Comparison of ENCODE assay signal across 8 cellular contexts in the genomic region with DNA sequence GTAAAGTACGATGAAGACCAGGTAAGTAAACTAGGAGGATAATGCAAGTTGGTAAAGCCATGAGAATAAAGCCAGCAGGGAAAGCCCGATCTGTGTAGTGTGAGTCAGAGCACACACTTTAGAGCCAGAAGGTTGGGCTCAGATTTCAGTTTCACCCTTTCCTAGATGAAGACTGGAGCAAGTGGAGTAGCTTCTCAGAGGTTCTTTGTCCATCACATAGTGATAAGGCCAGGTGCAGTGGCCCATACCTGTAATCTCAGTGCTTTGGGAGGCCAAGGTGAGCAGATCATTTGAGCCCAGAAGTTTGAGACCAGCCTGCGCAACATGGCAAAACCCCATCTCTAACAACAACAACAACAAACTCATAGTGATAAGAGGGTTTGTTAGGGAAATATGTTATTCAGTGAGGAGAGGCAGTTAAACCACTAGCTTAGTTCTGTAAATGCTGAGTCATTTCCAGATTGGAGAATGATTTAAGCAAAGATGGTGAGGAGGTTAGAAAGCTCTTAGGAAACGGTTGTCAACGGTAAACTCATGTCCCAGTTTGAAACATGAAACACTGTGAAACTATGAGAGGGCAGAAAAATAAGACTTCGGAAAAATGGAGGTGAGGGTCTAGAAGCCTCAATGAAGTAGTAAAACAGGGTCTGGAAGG. TPM values are rescaled to one million over a fixed set of nuclear protein-coding genes. Genes with fewer than 3 reads are reported as not detected.
A peak's percentile ranks its signal among the peaks of the same experiment; 100 is the strongest.
DNase-seq lines count a peak whose midpoint lies in the region; ATAC-seq and TF ChIP-seq lines count a peak whose summit lies in the region.

No MANE protein-coding gene starts in this region.

- 48 to 54% methylated on average over 6 of the region's 6 CpGs for WGBS in lung, 2 donors

- no peak for TF ChIP-seq CTCF in lung (IDR thresholded peaks at IDR 0.05; ENCODE audit: control extremely low read depth, extremely low read depth)
- TF ChIP-seq CTCF in BE2C (IDR thresholded peaks at IDR 0.05; ENCODE audit: low read depth, low read length): no peak

- H3K27me3 ChIP-seq in lung (ENCODE audit: control insufficient read depth, insufficient read depth) (no peaks in the 10 kb centered on the region), BE2C (no peaks in the 10 kb centered on the region)

- H3K9me3 ChIP-seq in lung (ENCODE audit: control insufficient read depth in 2 of 2, insufficient read depth in 1 of 2, low read length in 1 of 2) (no peaks in the 10 kb centered on the region), BE2C (no peaks in the 10 kb centered on the region)

- H3K27ac ChIP-seq in lung (ENCODE audit: low read depth in 1 of 2, low read length in 1 of 2): no peak overlapping the region

- no peak overlapping the region for H3K4me3 ChIP-seq in lung
- no peak overlapping the region for H3K4me3 ChIP-seq in BE2C (ENCODE audit: low read depth, low read length)

- DNase-seq in Daoy (ENCODE audit: low read depth): peak; percentile 64
- DNase-seq in T1000 (lab: John Stamatoyannopoulos, UW): peak; percentile 6
- DNase-seq in lung (ENCODE audit: low spot score): no peak
- DNase-seq in BE2C: no peak
- no peak for DNase-seq in superior temporal gyrus (ENCODE audit: extremely low spot score)
- DNase-seq in central memory CD4-positive, alpha-beta T cell: no peak

- H3K4me1 ChIP-seq in lung (ENCODE audit: control insufficient read depth in 2 of 2, insufficient read depth in 2 of 2, low read length in 2 of 2) (no peaks in the 10 kb centered on the region), BE2C (no peaks in the 10 kb centered on the region)

- ATAC-seq in GM19397 (IDR thresholded peaks at IDR 0.05; ENCODE audit: unreplicated experiment): peak; percentile 71
- peak; percentile 81 for ATAC-seq in HG03196 (IDR thresholded peaks at IDR 0.05; ENCODE audit: unreplicated experiment)
- peak; percentile 75 for ATAC-seq in lung (ENCODE audit: insufficient read depth, low FRiP score)

- H3K36me3 ChIP-seq in lung (ENCODE audit: control insufficient read depth in 2 of 2, insufficient read depth in 2 of 2, low read length in 2 of 2): no peaks in the 10 kb centered on the region
- H3K36me3 ChIP-seq in BE2C: no peaks in the 10 kb centered on the region

RNA-seq across cellular contexts. Expression of a gene that starts 39.0 kb away (rescaled TPM):
- 0.51 TPM in 1 of 2 replicates, not detected in the other for total RNA-seq in Daoy (2014; rRNA removed; shearing (Covaris generic))
- 1 to 10 TPM in 1 of 2 donors, under 1 TPM in 1; 0.67 to 3.3 TPM for total RNA-seq in lung
- polyA plus RNA-seq in lung: 1 to 10 TPM in 1 of 2 donors, under 1 TPM in 1; 0.93 to 2.9 TPM
- 3.9 TPM for polyA plus RNA-seq in BE2C (2012; ENCODE audit: insufficient read depth, insufficient read length, low read depth)

Comparison
In these comparisons a context has a peak if more than half of its experiments do, and no peak if none do; other contexts are left out.
1. DNase-seq: peak in Daoy (single experiment) and T1000 (single experiment); none in lung (single experiment), BE2C (single experiment), superior temporal gyrus (single experiment) and central memory CD4-positive, alpha-beta T cell (single experiment).
2. Peak in every context shown above with its lines, with median percentiles within 50 percentile points of each other: ATAC-seq.